Comparison of ENCODE assay signal across 9 cellular contexts in the genomic region with DNA sequence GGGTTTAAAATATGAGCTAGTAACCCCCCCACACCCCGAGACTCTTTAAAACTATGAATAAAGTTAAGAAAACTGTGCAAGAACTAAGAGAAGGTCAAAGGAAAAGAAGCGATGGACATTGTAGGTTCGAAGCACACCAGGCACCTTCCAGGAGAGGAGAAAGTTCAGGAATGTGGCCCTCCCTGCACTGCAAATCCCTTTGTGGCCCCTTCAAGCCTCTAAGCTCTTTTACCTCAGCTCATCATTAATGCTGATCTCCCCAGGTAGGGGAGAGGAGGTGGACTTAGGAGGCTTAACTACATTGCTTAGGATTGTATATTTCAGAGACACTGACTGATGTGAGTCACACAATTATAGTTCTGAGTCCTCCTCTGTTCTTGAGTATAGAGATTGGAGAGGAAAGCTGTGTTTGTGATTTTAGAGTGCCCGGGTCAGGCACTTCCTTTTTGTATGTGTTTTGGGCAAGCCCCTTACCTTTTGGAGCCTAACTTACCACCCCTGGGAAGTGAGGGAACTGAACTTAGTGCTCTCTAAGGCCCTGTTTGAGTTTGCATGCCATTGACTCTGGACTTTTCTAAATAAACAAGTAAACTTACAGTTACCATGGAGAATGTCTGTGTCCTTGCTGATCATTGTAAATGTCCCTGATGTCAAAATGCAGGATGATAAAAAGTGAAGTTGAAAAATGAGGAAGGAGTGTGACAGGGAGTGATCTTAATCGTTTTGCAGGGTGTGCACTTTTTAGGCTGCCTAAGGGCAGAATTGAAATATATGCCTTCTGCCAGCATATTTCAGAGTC.
DNase-seq lines count a peak whose midpoint lies in the region; ATAC-seq and TF ChIP-seq lines count a peak whose summit lies in the region.
"Had no signal": no experiment of that assay in that cellular context is flagged by ENCODE, and none has a peak within 500 bp of the region (broad histone marks: within the 10 kb centered on the region; RNA-seq: fewer than 3 reads in every experiment).

No MANE protein-coding gene starts in this region.

- DNase-seq in HCEC 1CT (peak; percentile 54), SK-N-MC (ENCODE audit: low read depth, low spot score) (no peak), foreskin keratinocyte (peak; percentile 32 to 64), NCI-H2081 (lab: John Stamatoyannopoulos, UW) (no peak), D341Med (ENCODE audit: low spot score) (no peak)
- no peak for DNase-seq in naive thymus-derived CD8-positive, alpha-beta T cell
- DNase-seq: activated naive CD4-positive, alpha-beta T cell treated with anti-CD3 and anti-CD28 coated beads for 36 hours had no signal

- peaks cover 0 to 5% (median 0%) of the 10 kb centered on the region in 5 donors for H3K27me3 Mint-ChIP-seq in naive thymus-derived CD8-positive, alpha-beta T cell

- H3K4me1 ChIP-seq in foreskin keratinocyte (peaks cover 15% of the 10 kb centered on the region), rectal smooth muscle tissue (ENCODE audit: control insufficient read depth, insufficient read depth, low read length) (no peaks in the 10 kb centered on the region)

- POLR2A ChIA-PET in naive thymus-derived CD8-positive, alpha-beta T cell (lab: Charles Lee), result no interaction called here

- peak overlapping the region in 1 of 10 donors; percentile 58 for H3K27ac Mint-ChIP-seq in naive thymus-derived CD8-positive, alpha-beta T cell
- H3K27ac Mint-ChIP-seq: activated naive CD4-positive, alpha-beta T cell treated with anti-CD3 and anti-CD28 coated beads for 36 hours had no signal

- ATAC-seq in foreskin keratinocyte (peak; percentile 58), GM21360 (IDR thresholded peaks at IDR 0.05; ENCODE audit: unreplicated experiment) (no peak)
- ATAC-seq in naive thymus-derived CD8-positive, alpha-beta T cell, result no peak

- no peaks in the 10 kb centered on the region for H3K9me3 ChIP-seq in SK-N-MC (ENCODE audit: low read depth, low read length)

- H3K9me3 Mint-ChIP-seq in naive thymus-derived CD8-positive, alpha-beta T cell, result no peaks in the 10 kb centered on the region
- H3K9me3 Mint-ChIP-seq: activated naive CD4-positive, alpha-beta T cell treated with anti-CD3 and anti-CD28 coated beads for 36 hours had no signal

- H3K27me3 ChIP-seq in foreskin keratinocyte (peaks cover 12% of the 10 kb centered on the region), rectal smooth muscle tissue (ENCODE audit: control insufficient read depth, insufficient read depth, low read length) (no peaks in the 10 kb centered on the region)

- no peak for TF ChIP-seq CTCF in foreskin keratinocyte (conservative IDR thresholded peaks at IDR 0.05)

- H3K9ac ChIP-seq in SK-N-MC (ENCODE audit: insufficient read length) (no peak overlapping the region), rectal smooth muscle tissue (ENCODE audit: low read length) (no peak overlapping the region)

- H3K36me3 ChIP-seq in SK-N-MC (ENCODE audit: insufficient read depth, low read length), result no peaks in the 10 kb centered on the region
- no peaks in the 10 kb centered on the region for H3K36me3 ChIP-seq in rectal smooth muscle tissue (ENCODE audit: control insufficient read depth, insufficient read depth, low read length)

- no peak overlapping the region for H3K4me3 Mint-ChIP-seq in naive thymus-derived CD8-positive, alpha-beta T cell
- H3K4me3 Mint-ChIP-seq: activated naive CD4-positive, alpha-beta T cell treated with anti-CD3 and anti-CD28 coated beads for 36 hours had no signal

- 0 out of 2 replicates have a peak overlapping the region, but pooled peaks have one; percentile 20 for H3K4me3 ChIP-seq in SK-N-MC
- H3K4me3 ChIP-seq in rectal smooth muscle tissue (ENCODE audit: low read length), result no peak overlapping the region

- H3K27ac ChIP-seq in SK-N-MC (no peak overlapping the region), foreskin keratinocyte (peak overlapping the region; percentile 84), rectal smooth muscle tissue (ENCODE audit: low read depth, low read length) (peak overlapping the region; percentile 12)

- H3K36me3 Mint-ChIP-seq in naive thymus-derived CD8-positive, alpha-beta T cell, result no peaks in the 10 kb centered on the region

- peaks cover 0 to 22% (median 0%) of the 10 kb centered on the region in 4 donors for H3K4me1 Mint-ChIP-seq in naive thymus-derived CD8-positive, alpha-beta T cell

Comparison
In these comparisons a context has a peak if more than half of its experiments do, and no peak if none do; other contexts are left out.
1. DNase-seq: peak in HCEC 1CT (single experiment) and foreskin keratinocyte (2 of 2); none in SK-N-MC (single experiment), NCI-H2081 (0 of 2), naive thymus-derived CD8-positive, alpha-beta T cell (0 of 10) and D341Med (single experiment).